In genomic region chr22:42428025-42428424, GRCh38 we compare ENCODE assay signal across 22 cellular contexts. TPM values are rescaled to one million over a fixed set of nuclear protein-coding genes. Genes with fewer than 3 reads are reported as not detected.
"Had no signal": no experiment of that assay in that cellular context is flagged by ENCODE, and none has a peak within 500 bp of the region (broad histone marks: within the 10 kb centered on the region; RNA-seq: fewer than 3 reads in every experiment).

No MANE protein-coding gene starts in this region.

- FAIRE-seq: small intestine had no signal

- H3K4me1 ChIP-seq: lower lobe of right lung, stomach had no signal

- H3K36me3 Mint-ChIP-seq: memory B cell; natural killer cell treated with Interleukin-12 subunit alpha and Interleukin-12 subunit beta and Interleukin-15 and Interleukin-18, amount 100 ng/mL, for 72 hours had no signal

- DNase-seq: cortex of kidney; effector memory CD8-positive, alpha-beta T cell; esophagus squamous epithelium; foreskin fibroblast; glutamatergic neuron; islet precursor cell; left lung; lower lobe of right lung; midbrain; ovary; small intestine; stimulated activated CD4-positive, alpha-beta T cell treated with anti-CD3 and anti-CD28 coated beads, Interleukin-12 subunit alpha, Interleukin-12 subunit beta, amount 100 ng/mL, for 4 hours; stimulated activated naive CD4-positive, alpha-beta T cell; stomach; substantia nigra; trophoblast cell had no signal

- H3K9me3 ChIP-seq: esophagus squamous epithelium, gastroesophageal sphincter, left lung, lower lobe of right lung, ovary, stomach, thoracic aorta had no signal

- H3K27me3 ChIP-seq: ovary had no signal

- H3K9me3 Mint-ChIP-seq: effector memory CD8-positive, alpha-beta T cell; memory B cell; natural killer cell treated with Interleukin-12 subunit alpha and Interleukin-12 subunit beta and Interleukin-15 and Interleukin-18, amount 100 ng/mL, for 72 hours had no signal

- H3K27ac Mint-ChIP-seq: effector memory CD8-positive, alpha-beta T cell; memory B cell; natural killer cell treated with Interleukin-12 subunit alpha and Interleukin-12 subunit beta and Interleukin-15 and Interleukin-18, amount 100 ng/mL, for 72 hours had no signal

- H3K36me3 ChIP-seq: esophagus squamous epithelium, gastroesophageal sphincter, left lung, lower lobe of right lung, ovary, stomach, thoracic aorta had no signal

- H3K27ac ChIP-seq: esophagus squamous epithelium, gastroesophageal sphincter, left lung, lower lobe of right lung, ovary, stomach, thoracic aorta had no signal

- H3K4me3 Mint-ChIP-seq: effector memory CD8-positive, alpha-beta T cell; memory B cell; natural killer cell treated with Interleukin-12 subunit alpha and Interleukin-12 subunit beta and Interleukin-15 and Interleukin-18, amount 100 ng/mL, for 72 hours had no signal

- ATAC-seq: effector memory CD8-positive, alpha-beta T cell; gastroesophageal sphincter; left lung; lower lobe of right lung; natural killer cell treated with Interleukin-12 subunit alpha and Interleukin-12 subunit beta and Interleukin-15 and Interleukin-18, amount 100 ng/mL, for 72 hours; right cardiac atrium had no signal

- H3K4me3 ChIP-seq: esophagus squamous epithelium, gastroesophageal sphincter, left lung, lower lobe of right lung, ovary, stomach, thoracic aorta had no signal

RNA-seq across cellular contexts. Expression of gene NFAM1, which starts 4.2 kb away (rescaled TPM):
- total RNA-seq: epithelial cell of proximal tubule had no signal
